ENCODE assay signal across 2 cellular contexts in genomic region chr1:173886746-173887611, GRCh38.
TF ChIP-seq lines count a peak whose summit lies in the region.

No MANE protein-coding gene starts in this region.

TF ChIP-seq in GM23338, 12 proteins besides CTCF, POLR2A, EP300 and RAD21 (continued from another document):
- no peak for TF ChIP-seq POLR2AphosphoS5 (IDR thresholded peaks at IDR 0.05; ENCODE audit: low read depth)
- TF ChIP-seq EZH2phosphoT487 (IDR thresholded peaks at IDR 0.05; ENCODE audit: unreplicated experiment), result no peak
- TF ChIP-seq REST (IDR thresholded peaks at IDR 0.05; ENCODE audit: unreplicated experiment), result no peak
- TF ChIP-seq STAT1 (IDR thresholded peaks at IDR 0.05; ENCODE audit: unreplicated experiment), result no peak
- no peak for TF ChIP-seq NANOG (IDR thresholded peaks at IDR 0.05; ENCODE audit: borderline replicate concordance)
- TF ChIP-seq EZH2 (IDR thresholded peaks at IDR 0.05; ENCODE audit: low read depth, unreplicated experiment), result no peak
- TF ChIP-seq ZNF462 (CRISPR knock-in tag; IDR thresholded peaks at IDR 0.05), result no peak
- no peak for TF ChIP-seq ZNF114 (CRISPR knock-in tag; IDR thresholded peaks at IDR 0.05)
- TF ChIP-seq ETS1 (IDR thresholded peaks at IDR 0.05), result no peak
- TF ChIP-seq JUNB (IDR thresholded peaks at IDR 0.05; ENCODE audit: unreplicated experiment), result no peak

TF ChIP-seq in WTC11, 78 proteins besides CTCF, POLR2A, EP300 and RAD21:
- TF ChIP-seq FOXP4 (CRISPR knock-in tag; IDR thresholded peaks at IDR 0.05), result no peak
- no peak for TF ChIP-seq JAZF1 (CRISPR knock-in tag; IDR thresholded peaks at IDR 0.05)
- TF ChIP-seq MXD4 (CRISPR knock-in tag; IDR thresholded peaks at IDR 0.05; ENCODE audit: borderline replicate concordance), result no peak
- TF ChIP-seq TEAD1 (CRISPR knock-in tag; IDR thresholded peaks at IDR 0.05), result no peak
- TF ChIP-seq NR2C2 (CRISPR knock-in tag; IDR thresholded peaks at IDR 0.05), result no peak
- no peak for TF ChIP-seq ZNF281 (CRISPR knock-in tag; IDR thresholded peaks at IDR 0.05)
- no peak for TF ChIP-seq ZNF532 (CRISPR knock-in tag; IDR thresholded peaks at IDR 0.05; ENCODE audit: borderline replicate concordance)
- no peak for TF ChIP-seq CDX4 (CRISPR knock-in tag; IDR thresholded peaks at IDR 0.05; ENCODE audit: borderline replicate concordance)
- TF ChIP-seq ELF4 (CRISPR knock-in tag; IDR thresholded peaks at IDR 0.05; ENCODE audit: low read depth), result no peak
- TF ChIP-seq NFE2L1 (CRISPR knock-in tag; IDR thresholded peaks at IDR 0.05), result no peak
- TF ChIP-seq FOXJ3 (CRISPR knock-in tag; IDR thresholded peaks at IDR 0.05; ENCODE audit: borderline replicate concordance), result no peak
- no peak for TF ChIP-seq AR (CRISPR knock-in tag; IDR thresholded peaks at IDR 0.05)
- no peak for TF ChIP-seq E2F4 (CRISPR knock-in tag; IDR thresholded peaks at IDR 0.05; ENCODE audit: borderline replicate concordance, low read depth)
- no peak for TF ChIP-seq E2F1 (CRISPR knock-in tag; IDR thresholded peaks at IDR 0.05)
- TF ChIP-seq ZBTB21 (CRISPR knock-in tag; IDR thresholded peaks at IDR 0.05; ENCODE audit: borderline replicate concordance), result no peak
